In genomic region chr12:72272731-72273498, GRCh38 we compare ENCODE assay signal across 9 cellular contexts. TPM values are rescaled to one million over a fixed set of nuclear protein-coding genes. Genes with fewer than 3 reads are reported as not detected.
DNase-seq lines count a peak whose midpoint lies in the region; ATAC-seq and TF ChIP-seq lines count a peak whose summit lies in the region.
"Had no signal": no experiment of that assay in that cellular context is flagged by ENCODE, and none has a peak within 500 bp of the region (broad histone marks: within the 10 kb centered on the region; RNA-seq: fewer than 3 reads in every experiment).

No MANE protein-coding gene starts in this region.

- no peaks in the 10 kb centered on the region for H3K9me3 Mint-ChIP-seq in GM23338
- no peaks in the 10 kb centered on the region for H3K9me3 Mint-ChIP-seq in stimulated activated effector memory CD8-positive, alpha-beta T cell treated with anti-CD3 and anti-CD28 coated beads, Interleukin-12 subunit alpha, Interleukin-12 subunit beta, amount 100 ng/mL, for 72 hours
- H3K9me3 Mint-ChIP-seq: central memory CD8-positive, alpha-beta T cell had no signal

- no peaks in the 10 kb centered on the region for H3K9me2 ChIP-seq in GM23338 (ENCODE audit: insufficient read depth)

- no peak overlapping the region for H3K27ac ChIP-seq in GM23338 (ENCODE audit: low read depth)
- peak overlapping the region; percentile 26 for H3K27ac ChIP-seq in angular gyrus (ENCODE audit: low read depth, low read length)

- H3K9me3 ChIP-seq in iPS-18c (ENCODE audit: control insufficient read depth, insufficient read depth, low read length) = no peaks in the 10 kb centered on the region

- ATAC-seq in GM23338 = peak; percentile 12
- ATAC-seq in stimulated activated effector memory CD8-positive, alpha-beta T cell treated with anti-CD3 and anti-CD28 coated beads, Interleukin-12 subunit alpha, Interleukin-12 subunit beta, amount 100 ng/mL, for 72 hours = peak; percentile 8
- no peak for ATAC-seq in GM21390 (IDR thresholded peaks at IDR 0.05; ENCODE audit: unreplicated experiment)

- no peaks in the 10 kb centered on the region for H3K36me3 Mint-ChIP-seq in GM23338 (ENCODE audit: low read depth)
- H3K36me3 Mint-ChIP-seq in stimulated activated effector memory CD8-positive, alpha-beta T cell treated with anti-CD3 and anti-CD28 coated beads, Interleukin-12 subunit alpha, Interleukin-12 subunit beta, amount 100 ng/mL, for 72 hours = no peaks in the 10 kb centered on the region

- peaks cover 38% of the 10 kb centered on the region for H3K27me3 ChIP-seq in GM23338 (ENCODE audit: insufficient read depth)

- no peaks in the 10 kb centered on the region for H3F3A ChIP-seq in GM23338 (replicated peaks; ENCODE audit: low read depth)

- H3K4me1 Mint-ChIP-seq in GM23338 = peaks cover 44% of the 10 kb centered on the region
- H3K4me1 Mint-ChIP-seq in stimulated activated effector memory CD8-positive, alpha-beta T cell treated with anti-CD3 and anti-CD28 coated beads, Interleukin-12 subunit alpha, Interleukin-12 subunit beta, amount 100 ng/mL, for 72 hours = no peaks in the 10 kb centered on the region
- H3K4me1 Mint-ChIP-seq: central memory CD8-positive, alpha-beta T cell had no signal

- TF ChIP-seq CTCF in GM23338 (conservative IDR thresholded peaks at IDR 0.05; ENCODE audit: low read depth in 2 of 2) = peak in 1 of 2 experiments; percentile 31; a peak in 3 of 4 replicates

- peak overlapping the region; percentile 91 for H3K4me2 ChIP-seq in GM23338

- H2AFZ ChIP-seq in GM23338 = peak overlapping the region; percentile 85

- no peaks in the 10 kb centered on the region for H3K36me3 ChIP-seq in GM23338 (ENCODE audit: insufficient read depth)

- H3K4me3 Mint-ChIP-seq in GM23338 = peak overlapping the region; percentile 92
- H3K4me3 Mint-ChIP-seq in stimulated activated effector memory CD8-positive, alpha-beta T cell treated with anti-CD3 and anti-CD28 coated beads, Interleukin-12 subunit alpha, Interleukin-12 subunit beta, amount 100 ng/mL, for 72 hours = no peak overlapping the region
- H3K4me3 Mint-ChIP-seq: central memory CD8-positive, alpha-beta T cell had no signal

- H3K79me2 ChIP-seq in GM23338 (replicated peaks; ENCODE audit: insufficient read depth) = peaks cover 44% of the 10 kb centered on the region

- H3K27me3 Mint-ChIP-seq in GM23338 (ENCODE audit: insufficient read depth, low read depth, poor library complexity) = peaks cover 34% of the 10 kb centered on the region

- H3K4me1 ChIP-seq in GM23338 (ENCODE audit: insufficient read depth) = peaks cover 51% of the 10 kb centered on the region

- no peak overlapping the region for H3K27ac Mint-ChIP-seq in GM23338
- H3K27ac Mint-ChIP-seq in stimulated activated effector memory CD8-positive, alpha-beta T cell treated with anti-CD3 and anti-CD28 coated beads, Interleukin-12 subunit alpha, Interleukin-12 subunit beta, amount 100 ng/mL, for 72 hours = no peak overlapping the region

- H3K4me3 ChIP-seq in GM23338 (peak overlapping the region; percentile 80), iPS-18c (ENCODE audit: insufficient read depth, low read depth, low read length) (peak overlapping the region; percentile 79)

- no peaks in the 10 kb centered on the region for H4K20me1 ChIP-seq in GM23338 (replicated peaks; ENCODE audit: insufficient read depth)

- DNase-seq in GM23338 (ENCODE audit: low spot score) = peak; percentile 39
- DNase-seq in stimulated activated effector memory CD8-positive, alpha-beta T cell treated with anti-CD3 and anti-CD28 coated beads, Interleukin-12 subunit alpha, Interleukin-12 subunit beta, amount 100 ng/mL, for 72 hours (ENCODE audit: low spot score in 2 of 2) = no peak
- DNase-seq in T-helper 1 cell = no peak
- DNase-seq in stimulated activated CD4-positive, alpha-beta T cell treated with anti-CD3 and anti-CD28 coated beads, Interleukin-4, amount 100 ng/mL, for 24 hours = no peak
- no peak for DNase-seq in activated CD4-positive, alpha-beta T cell treated with anti-CD3 and anti-CD28 coated beads for 4 hours

TF ChIP-seq in GM23338, 12 proteins besides CTCF, POLR2A, EP300 and RAD21:
- TF ChIP-seq EZH2phosphoT487 (IDR thresholded peaks at IDR 0.05; ENCODE audit: unreplicated experiment) (peak; percentile 57), EZH2 (IDR thresholded peaks at IDR 0.05; ENCODE audit: low read depth, unreplicated experiment) (no peak)

RNA-seq across cellular contexts. Expression of gene TRHDE, which starts 0.7 kb away (rescaled TPM):
- total RNA-seq in GM23338 (2014; rRNA removed; shearing (Covaris generic)) = 5.7 and 7.7 TPM in 2 replicates
- polyA plus RNA-seq in GM23338 (2016; fragmentation: Nextera tagmentation; extraction: Ambion mirVana) = 1.3 and 1.5 TPM in 2 replicates
